Comparison of ENCODE assay signal across 8 cellular contexts in genomic region chr10:22550732-22551131, GRCh38.
DNase-seq lines count a peak whose midpoint lies in the region; ATAC-seq and TF ChIP-seq lines count a peak whose summit lies in the region.

No MANE protein-coding gene starts in this region.

- peaks cover 33 to 35% of the 10 kb centered on the region in 2 donors for H3K4me1 ChIP-seq in gastrocnemius medialis

- H3K36me3 ChIP-seq in gastrocnemius medialis, result no peaks in the 10 kb centered on the region

- in situ Hi-C loops in gastrocnemius medialis (cut with MboI; ENCODE audit: low sequenced_read_pairs in 4 of 4), result loop anchor here in 3 of 4 donors (10.0 to 25.0 kb wide), 3 partner anchors 434 to 563 kb away; no protein-coding TSS in a partner anchor

- intact Hi-C loops in gastrocnemius medialis (cut with DNase I; ENCODE audit: low total_unique reads), result loop anchor here (5.0 to 10.0 kb wide), 6 partner anchors 113 to 854 kb away; partner anchors contain the start of genes BMI1 and MSRB2

- H3K27me3 ChIP-seq in gastrocnemius medialis, result no peaks in the 10 kb centered on the region

- no peak for ATAC-seq in gastrocnemius medialis

- TF ChIP-seq POLR2A in gastrocnemius medialis (IDR thresholded peaks at IDR 0.05), result no peak

- H3K4me3 ChIP-seq in gastrocnemius medialis, result no peak overlapping the region

- peak overlapping the region in 2 of 4 donors; percentile 76 to 83 for H3K27ac ChIP-seq in gastrocnemius medialis

- peak; percentile 38 for DNase-seq in ELF-1 (ENCODE audit: low read depth, low spot score)
- DNase-seq in NCI-H1105 treated with DMSO at 0.1 percent for 48 hours (lab: John Stamatoyannopoulos, UW), result peak; percentile 27
- peak; percentile 74 for DNase-seq in activated T-cell treated with anti-CD3 and anti-CD28 coated beads, Interleukin-2, amount 50 U/mL, for 1 hour
- peak; percentile 9 for DNase-seq in fibroblast of the conjunctiva (ENCODE audit: low read depth)
- peak in 1 of 2 donors; percentile 34 for DNase-seq in gastrocnemius medialis
- DNase-seq in DMS79 treated with DMSO at 0.1 percent for 48 hours (lab: John Stamatoyannopoulos, UW), result no peak
- DNase-seq in epidermal melanocyte (ENCODE audit: insufficient read length, low spot score), result no peak
- no peak for DNase-seq in NCI-H128 (lab: John Stamatoyannopoulos, UW; ENCODE audit: unreplicated experiment)

- peak; percentile 29 to 54 (median 47) for TF ChIP-seq CTCF in gastrocnemius medialis (IDR thresholded peaks at IDR 0.05 in 4 of 5, conservative IDR thresholded peaks at IDR 0.05 in 1 of 5)

- H3K9me3 ChIP-seq in gastrocnemius medialis, result no peaks in the 10 kb centered on the region

Comparison
In these comparisons a context has a peak if more than half of its experiments do, and no peak if none do; other contexts are left out.
1. DNase-seq: peak in ELF-1 (single experiment), NCI-H1105 treated with DMSO at 0.1 percent for 48 hours (single experiment), activated T-cell treated with anti-CD3 and anti-CD28 coated beads, Interleukin-2, amount 50 U/mL, for 1 hour (single experiment) and fibroblast of the conjunctiva (single experiment); none in DMS79 treated with DMSO at 0.1 percent for 48 hours (single experiment), epidermal melanocyte (single experiment) and NCI-H128 (single experiment).